9 cellular contexts compared by ENCODE assay signal in the genomic region with DNA sequence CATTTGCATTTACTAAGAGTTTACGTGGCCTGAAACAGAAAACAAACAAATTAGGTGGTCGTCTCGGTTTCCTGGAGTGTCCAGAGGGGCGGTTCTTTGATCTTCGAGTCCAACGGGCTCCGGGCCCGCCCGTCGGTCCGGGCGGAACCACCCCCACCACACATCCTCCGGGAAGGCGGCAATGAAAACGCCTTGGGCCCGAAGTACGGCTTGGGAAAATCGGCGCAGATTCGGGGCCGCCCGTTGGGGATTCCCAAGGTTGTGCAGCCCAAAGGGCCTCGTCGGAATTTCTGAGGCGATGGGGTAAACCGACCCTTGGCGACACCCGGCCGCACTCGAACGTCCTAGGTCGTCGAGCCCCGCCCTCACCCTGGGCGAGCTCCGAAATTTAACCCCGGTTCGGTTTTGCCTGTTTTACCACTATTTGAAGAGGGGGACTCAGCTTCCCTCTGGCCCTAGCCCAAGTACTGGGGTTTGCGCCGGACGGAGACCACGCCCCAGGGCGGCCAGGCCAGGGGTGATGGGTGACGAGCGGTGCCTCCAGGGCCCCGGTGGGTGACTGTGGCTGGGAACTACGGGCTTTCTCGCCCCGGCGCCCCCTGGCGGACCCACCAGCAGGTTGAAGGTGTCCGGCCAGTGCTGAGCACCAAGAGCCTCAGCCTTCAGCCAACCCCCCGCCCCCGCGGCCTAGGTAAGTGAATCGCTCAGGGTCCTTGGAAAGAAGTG. TPM values are rescaled to one million over a fixed set of nuclear protein-coding genes. Genes with fewer than 3 reads are reported as not detected.
A peak's percentile ranks its signal among the peaks of the same experiment; 100 is the strongest.
DNase-seq lines count a peak whose midpoint lies in the region; ATAC-seq and TF ChIP-seq lines count a peak whose summit lies in the region.
"Had no signal": no experiment of that assay in that cellular context is flagged by ENCODE, and none has a peak within 500 bp of the region (broad histone marks: within the 10 kb centered on the region; RNA-seq: fewer than 3 reads in every experiment).

No MANE protein-coding gene starts in this region.

- no peak overlapping the region for H3K4ac ChIP-seq in mesendoderm (ENCODE audit: low read depth, low read length)

- ATAC-seq in GM19351 (IDR thresholded peaks at IDR 0.05; ENCODE audit: unreplicated experiment) (peak; percentile 69), HG03460 (IDR thresholded peaks at IDR 0.05; ENCODE audit: unreplicated experiment) (peak; percentile 71)
- ATAC-seq in effector memory CD8-positive, alpha-beta T cell (replicated peaks): peak; percentile 57

- H3K79me2 ChIP-seq in mesendoderm (ENCODE audit: control insufficient read depth, insufficient read depth, low read length): no peaks in the 10 kb centered on the region

- TF ChIP-seq CTCF in CD14-positive monocyte (IDR thresholded peaks at IDR 0.05): peak; percentile 83

- peaks cover 14% of the 10 kb centered on the region for H3K36me3 ChIP-seq in mesendoderm (ENCODE audit: control insufficient read depth, insufficient read depth, low read length)

- no peak overlapping the region for H2BK15ac ChIP-seq in mesendoderm (replicated peaks; ENCODE audit: low read depth)

- H3K36me3 Mint-ChIP-seq in CD14-positive monocyte: peaks cover 36 to 40% of the 10 kb centered on the region in 2 donors
- H3K36me3 Mint-ChIP-seq in effector memory CD8-positive, alpha-beta T cell (ENCODE audit: insufficient read depth): peaks cover 30% of the 10 kb centered on the region

- H3K4me2 ChIP-seq in mesendoderm (ENCODE audit: low read length): peak overlapping the region; percentile 30

- no peaks in the 10 kb centered on the region for H3K79me1 ChIP-seq in mesendoderm (ENCODE audit: low read length)

- H3K23ac ChIP-seq in mesendoderm (ENCODE audit: low read length): no peak overlapping the region

- H3K9ac ChIP-seq in mesendoderm (ENCODE audit: low read length): peak overlapping the region; percentile 56

- peak overlapping the region; percentile 54 for H3K56ac ChIP-seq in mesendoderm (ENCODE audit: low read length)

- H4K8ac ChIP-seq in mesendoderm (ENCODE audit: low read depth, low read length): no peak overlapping the region

- peaks cover 2% of the 10 kb centered on the region for H3K4me1 ChIP-seq in mesendoderm (ENCODE audit: control insufficient read depth, low read depth, low read length)

- H2BK120ac ChIP-seq in mesendoderm (ENCODE audit: low read depth, low read length): no peak overlapping the region

- H3K18ac ChIP-seq in mesendoderm (ENCODE audit: low read length): no peak overlapping the region

- peaks cover 23% of the 10 kb centered on the region for H3K4me1 Mint-ChIP-seq in CD14-positive monocyte
- peaks cover 11 to 13% of the 10 kb centered on the region in 2 donors for H3K4me1 Mint-ChIP-seq in effector memory CD8-positive, alpha-beta T cell (ENCODE audit: low read depth in 2 of 2)

- intact Hi-C loops in CD14-positive monocyte (cut with micrococcal nuclease): loop anchor here in 1 of 2 donors (5.0 kb wide), 3 partner anchors 39 to 109 kb away; a partner anchor contains a TSS

- H3K4me3 ChIP-seq in mesendoderm (ENCODE audit: low read length): peak overlapping the region; percentile 16
- H3K4me3 ChIP-seq: SJSA1 had no signal

- peak; percentile 80 for DNase-seq in CD14-positive monocyte (ENCODE audit: low spot score)
- DNase-seq in activated CD4-positive, alpha-beta T cell treated with anti-CD3 and anti-CD28 coated beads, Interleukin-2, amount 50 U/mL, for 48 hours: peak; percentile 82 to 86
- peak; percentile 66 to 71 (median 68) for DNase-seq in effector memory CD8-positive, alpha-beta T cell
- peak; percentile 87 for DNase-seq in mesendoderm
- DNase-seq in stimulated activated CD8-positive, alpha-beta memory T cell treated with anti-CD3 and anti-CD28 coated beads, Interleukin-2, amount 100 ng/mL, for 1 hour (ENCODE audit: low read depth in 2 of 2): peak; percentile 60 to 64
- no peak for DNase-seq in NCI-H2227 treated with DMSO at 0.1 percent for 48 hours (lab: John Stamatoyannopoulos, UW)

- H4K5ac ChIP-seq in mesendoderm (ENCODE audit: low read length): no peak overlapping the region

- peak overlapping the region in 5 of 7 donors; percentile 46 to 85 (median 70) for H3K27ac Mint-ChIP-seq in CD14-positive monocyte
- H3K27ac Mint-ChIP-seq in effector memory CD8-positive, alpha-beta T cell: peak overlapping the region in 1 of 2 donors; percentile 77

- H3K27me3 Mint-ChIP-seq in CD14-positive monocyte (ENCODE audit: low read depth in 3 of 3): peaks cover 1 to 8% (median 7%) of the 10 kb centered on the region in 3 donors
- no peaks in the 10 kb centered on the region for H3K27me3 Mint-ChIP-seq in effector memory CD8-positive, alpha-beta T cell

- no peak overlapping the region for H3K27ac ChIP-seq in mesendoderm (ENCODE audit: low read depth, low read length)
- H3K27ac ChIP-seq: SJSA1 had no signal

- H2AK5ac ChIP-seq in mesendoderm (ENCODE audit: low read length): no peak overlapping the region

- WGBS in mesendoderm (ENCODE audit: extremely low coverage, insufficient coverage, low lambda C conversion rate): no CpG with 5 or more reads among the region's 56 CpGs

- no peaks in the 10 kb centered on the region for H3K27me3 ChIP-seq in mesendoderm (ENCODE audit: insufficient read depth, low read length, poor library complexity)
- H3K27me3 ChIP-seq: SJSA1 had no signal

- H2BK5ac ChIP-seq in mesendoderm (ENCODE audit: low read length): no peak overlapping the region

- peak overlapping the region; percentile 84 to 93 for H3K4me3 Mint-ChIP-seq in CD14-positive monocyte
- peak overlapping the region; percentile 63 to 74 for H3K4me3 Mint-ChIP-seq in effector memory CD8-positive, alpha-beta T cell

- H3K9me3 Mint-ChIP-seq in CD14-positive monocyte: no peaks in the 10 kb centered on the region
- no peaks in the 10 kb centered on the region for H3K9me3 Mint-ChIP-seq in effector memory CD8-positive, alpha-beta T cell

RNA-seq across cellular contexts. Expression of a gene that starts 1.9 kb away (rescaled TPM):
- polyA plus RNA-seq in CD14-positive monocyte: under 1 TPM in 1 of 2 donors, not detected in 1; 0.14 TPM
- 0.20 TPM for polyA plus RNA-seq in mesendoderm (2013, experiment 1 of 2)
- polyA plus RNA-seq in mesendoderm (2013, experiment 2 of 2): 0.07 TPM

RNA-seq across cellular contexts. Expression of a gene that starts 13.1 kb away (rescaled TPM):
- polyA plus RNA-seq in CD14-positive monocyte: 10 to 100 TPM; 13.2 to 17.4 TPM
- 30.1 TPM for polyA plus RNA-seq in mesendoderm (2013, experiment 1 of 2)
- 29.6 TPM for polyA plus RNA-seq in mesendoderm (2013, experiment 2 of 2)

RNA-seq across cellular contexts. Expression of a gene that starts 19.3 kb away (rescaled TPM):
- 10 to 100 TPM; 30.9 to 33.4 TPM for polyA plus RNA-seq in CD14-positive monocyte
- 45.7 TPM for polyA plus RNA-seq in mesendoderm (2013, experiment 1 of 2)
- polyA plus RNA-seq in mesendoderm (2013, experiment 2 of 2): 46.0 TPM
